In the genomic region with DNA sequence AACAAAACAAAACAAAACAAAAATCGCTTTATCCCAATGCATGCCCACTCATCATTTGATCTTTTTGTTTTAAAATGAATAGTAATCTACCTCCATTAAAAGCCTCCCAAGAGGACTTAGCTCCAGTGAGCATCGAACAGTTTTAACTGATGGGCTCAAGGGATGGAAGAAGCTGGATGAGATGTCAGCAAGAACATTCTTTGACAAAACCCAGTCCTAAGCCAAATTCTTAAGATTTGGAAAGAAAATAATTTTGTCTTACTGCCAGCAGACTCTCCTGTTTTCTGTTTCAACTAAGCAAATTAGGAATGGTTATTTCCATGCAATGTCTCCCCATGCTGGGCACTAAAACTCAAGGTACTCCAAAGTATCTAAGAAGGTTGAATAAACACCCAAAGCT, we compare ENCODE assay signal across 24 cellular contexts.
"Had no signal": no experiment of that assay in that cellular context is flagged by ENCODE, and none has a peak within 500 bp of the region (broad histone marks: within the 10 kb centered on the region; RNA-seq: fewer than 3 reads in every experiment).

No MANE protein-coding gene starts in this region.

- H3K27ac ChIP-seq: thoracic aorta had no signal

- H3K9me3 Mint-ChIP-seq: activated T-cell treated with anti-CD3 and anti-CD28 coated beads, Interleukin-2, amount 50 U/mL, for 4 hours; activated T-helper 2 cell treated with anti-CD3 and anti-CD28 coated beads, Interferon-gamma antibody, Interleukin-2, Interleukin-4, amounts not matched to agents 10 μg/mL and 5 μg/mL and 100 μg/mL, durations not matched to agents 14 hours and 24 hours and 36 hours; endodermal cell; naive thymus-derived CD4-positive, alpha-beta T cell; T-cell had no signal

- H3K36me3 ChIP-seq: breast epithelium, heart right ventricle, thoracic aorta had no signal

- H3K4me3 Mint-ChIP-seq: activated naive CD8-positive, alpha-beta T cell; activated T-cell treated with anti-CD3 and anti-CD28 coated beads, Interleukin-2, amount 50 U/mL, for 4 hours; endodermal cell; naive thymus-derived CD4-positive, alpha-beta T cell; neural crest cell; T-cell; type B pancreatic cell had no signal

- H3K27me3 Mint-ChIP-seq: T-cell, type B pancreatic cell had no signal

- H3K9me3 ChIP-seq: breast epithelium, heart right ventricle, thoracic aorta had no signal

- ATAC-seq: activated T-cell treated with anti-CD3 and anti-CD28 coated beads, Interleukin-2, amount 50 U/mL, for 4 hours; left colon; naive thymus-derived CD4-positive, alpha-beta T cell; T-cell had no signal

- H3K27me3 ChIP-seq: breast epithelium, heart right ventricle had no signal

- DNase-seq: activated CD8-positive, alpha-beta memory T cell treated with anti-CD3 and anti-CD28 coated beads for 24 hours; activated CD8-positive, alpha-beta memory T cell treated with anti-CD3 and anti-CD28 coated beads, Interleukin-2, amount 50 U/mL, for 4 hours; activated naive CD4-positive, alpha-beta T cell; activated T-cell treated with anti-CD3 and anti-CD28 coated beads, Interleukin-2, amount 50 U/mL, for 4 hours; amniotic stem cell; cerebellar nuclear complex; endodermal cell; foreskin fibroblast; heart right ventricle; left colon; naive thymus-derived CD4-positive, alpha-beta T cell; occipital lobe; posterior cingulate gyrus; stimulated activated CD4-positive, alpha-beta T cell treated with anti-CD3 and anti-CD28 coated beads, Interleukin-2, amount 100 ng/mL, for 48 hours; stimulated activated naive CD4-positive, alpha-beta T cell; T-cell had no signal

- H3K36me3 Mint-ChIP-seq: type B pancreatic cell had no signal

- H3K27ac Mint-ChIP-seq: activated naive CD8-positive, alpha-beta T cell; activated T-helper 2 cell treated with anti-CD3 and anti-CD28 coated beads, Interferon-gamma antibody, Interleukin-2, Interleukin-4, amounts not matched to agents 10 μg/mL and 5 μg/mL and 100 μg/mL, durations not matched to agents 14 hours and 24 hours and 36 hours; endodermal cell; naive thymus-derived CD4-positive, alpha-beta T cell; T-cell; type B pancreatic cell had no signal

- H3K4me1 ChIP-seq: breast epithelium had no signal

- H3K4me1 Mint-ChIP-seq: T-cell had no signal

- H3K4me3 ChIP-seq: breast epithelium, coronary artery, heart right ventricle, lung, thoracic aorta had no signal
